11 cellular contexts compared by ENCODE assay signal in the genomic region with DNA sequence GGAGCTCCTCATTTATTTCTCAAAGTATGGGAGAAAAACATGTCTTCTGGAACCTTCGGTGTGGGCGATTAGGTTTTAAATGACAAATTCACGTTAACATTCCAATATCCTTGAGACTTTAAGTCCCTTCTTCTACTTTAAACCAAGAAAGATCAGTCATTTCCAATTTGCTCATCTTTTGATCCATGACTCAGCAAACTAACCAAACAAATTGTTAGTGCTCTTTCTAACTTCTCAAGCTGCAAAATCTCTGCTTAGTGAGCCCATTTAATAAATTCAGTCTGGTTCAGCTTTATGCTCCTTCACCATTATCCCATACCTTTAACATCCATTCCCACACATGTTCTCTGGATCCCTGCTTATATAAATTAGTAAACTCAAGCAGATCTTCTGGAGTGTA.
"Had no signal": no experiment of that assay in that cellular context is flagged by ENCODE, and none has a peak within 500 bp of the region (broad histone marks: within the 10 kb centered on the region; RNA-seq: fewer than 3 reads in every experiment).

No MANE protein-coding gene starts in this region.

- H3K4me1 ChIP-seq: HAP-1 had no signal

- ATAC-seq: GM23338, HCT116 had no signal

- H2AFZ ChIP-seq: GM23248, GM23338 had no signal

- H3K4me3 ChIP-seq: GM23248, GM23338, HAP-1 had no signal

- DNase-seq: GM23248, GOT3, H7, H9, HCEC 1CT, HFFc6 had no signal

- FAIRE-seq: H1, H54 had no signal

- H3K9me3 Mint-ChIP-seq: HFFc6 had no signal

- H3K36me3 ChIP-seq: HAP-1 had no signal

- H3K4me3 Mint-ChIP-seq: GM23338, H9, HFFc6 had no signal

- H3K9ac ChIP-seq: GM23248 had no signal

- H3K27ac Mint-ChIP-seq: GM23338, H9, HFFc6 had no signal

- H3K4me2 ChIP-seq: GM23338 had no signal

- H3K27ac ChIP-seq: GM23248 had no signal
